ENCODE assay signal across 8 cellular contexts in genomic region chr19:58277748-58278147, GRCh38. TPM values are rescaled to one million over a fixed set of nuclear protein-coding genes. Genes with fewer than 3 reads are reported as not detected.
A peak's percentile ranks its signal among the peaks of the same experiment; 100 is the strongest.
DNase-seq lines count a peak whose midpoint lies in the region; ATAC-seq, FAIRE-seq and TF ChIP-seq lines count a peak whose summit lies in the region.

No MANE protein-coding gene starts in this region.

- POLR2A ChIA-PET in H1 (lab: Charles Lee; ENCODE audit: partially characterized antibody) = interaction anchor here (0.8 to 3.9 kb wide), 12 partner anchors 8 to 49 kb away, joined by 3 to 30 read pairs (median 6); partner anchors contain the start of gene ZNF544

- no peak overlapping the region for H2AFZ ChIP-seq in H1 (ENCODE audit: low read length)
- H2AFZ ChIP-seq in neural cell (ENCODE audit: low read depth, low read length) = no peak overlapping the region

- H3K23me2 ChIP-seq in H1 (ENCODE audit: low read depth, low read length) = peaks cover 6% of the 10 kb centered on the region

- peaks cover 0 to 26% (median 12%) of the 10 kb centered on the region in 7 donors for H3K9me3 Mint-ChIP-seq in CD4-positive, CD25-positive, alpha-beta regulatory T cell

- H3K23ac ChIP-seq in H1 (ENCODE audit: insufficient read length) = no peak overlapping the region

- peak overlapping the region; percentile 89 to 99 (median 96) for H3K4me3 Mint-ChIP-seq in CD4-positive, CD25-positive, alpha-beta regulatory T cell

- H3K27me3 ChIP-seq in CD4-positive, CD25-positive, alpha-beta regulatory T cell (ENCODE audit: control insufficient read depth, insufficient read depth, low read length) = no peaks in the 10 kb centered on the region
- H3K27me3 ChIP-seq in NT2/D1 (ENCODE audit: insufficient read depth, insufficient read length) (no peaks in the 10 kb centered on the region), H1 (replicated peaks in 1 of 4; ENCODE audit: control insufficient read depth in 3 of 4, extremely low read depth in 1 of 4, insufficient read depth in 3 of 4, low read length in 3 of 4) (no peaks in the 10 kb centered on the region), neural cell (ENCODE audit: insufficient read depth, low read depth, low read length) (no peaks in the 10 kb centered on the region), small intestine (ENCODE audit: control insufficient read depth in 2 of 2, insufficient read depth in 2 of 2, low read length in 2 of 2) (no peaks in the 10 kb centered on the region)

- no peak for ATAC-seq in CD4-positive, CD25-positive, alpha-beta regulatory T cell (ENCODE audit: low read depth in 2 of 2)
- no peak for ATAC-seq in HG03196 (IDR thresholded peaks at IDR 0.05; ENCODE audit: unreplicated experiment)

- H3K79me1 ChIP-seq in H1 (ENCODE audit: low read depth, low read length) = peaks cover 15% of the 10 kb centered on the region

- WGBS in H1 (ENCODE audit: extremely low coverage in 1 of 2, insufficient coverage in 1 of 2, insufficient read length in 1 of 2, insufficient replicate concordance in 2 of 2, low coverage in 1 of 2, low lambda C conversion rate in 2 of 2, missing lambda C conversion rate in 1 of 2), 2 experiments = 83% methylated on average over 13 of the region's 13 CpGs; no CpG with 5 or more reads in 1 of the 2 experiments
- WGBS in small intestine, 3 donors = 75 to 85% (median 83%) methylated on average over 13 of the region's 13 CpGs

- H3K9ac ChIP-seq in NT2/D1 (ENCODE audit: insufficient read length, low read depth) (peak overlapping the region; percentile 87), H1 (replicated peaks in 1 of 4; ENCODE audit: extremely low read depth in 1 of 4, low read depth in 3 of 4, low read length in 3 of 4) (peak overlapping the region in 3 of 4 experiments; percentile 64 to 95 (median 86); a peak in 5 of 7 replicates), neural cell (ENCODE audit: low read length) (peak overlapping the region; percentile 97)

- H4K20me1 ChIP-seq in H1 (replicated peaks in 1 of 2; ENCODE audit: control insufficient read depth in 1 of 2, insufficient read depth in 2 of 2, low read length in 2 of 2) (peaks cover 9 to 17% of the 10 kb centered on the region in 2 experiments), neural cell (ENCODE audit: insufficient read depth) (no peaks in the 10 kb centered on the region)

- no peak overlapping the region for H3K14ac ChIP-seq in H1 (ENCODE audit: insufficient read length)

- FAIRE-seq in H1 (lab: Jason Lieb, UNC) (no peak), small intestine (lab: Jason Lieb, UNC) (no peak)

- no peaks in the 10 kb centered on the region for H3F3A ChIP-seq in neural cell (ENCODE audit: insufficient read depth, low read length, poor library complexity, severe bottlenecking)

- H3K79me2 ChIP-seq in H1 (ENCODE audit: control insufficient read depth in 1 of 2, insufficient read depth in 2 of 2, low read length in 2 of 2) = peaks cover 23 to 44% of the 10 kb centered on the region in 2 experiments
- H3K79me2 ChIP-seq in neural cell (replicated peaks; ENCODE audit: insufficient read depth, low read length) = peaks cover 48% of the 10 kb centered on the region

- DNase-seq in CD4-positive, CD25-positive, alpha-beta regulatory T cell = no peak
- DNase-seq in NT2/D1 (ENCODE audit: low read depth, low spot score) (no peak), H1 (ENCODE audit: low read depth in 1 of 2, low spot score in 2 of 2) (no peak), ureter (ENCODE audit: low spot score) (no peak), small intestine (no peak), NCI-H2029 (lab: John Stamatoyannopoulos, UW) (no peak)

- no peak for TF ChIP-seq CTCF in H1 (IDR thresholded peaks at IDR 0.05; ENCODE audit: control extremely low read depth in 1 of 3, insufficient read depth in 1 of 3, low read depth in 1 of 3, low read length in 3 of 3)
- TF ChIP-seq CTCF in neural cell (IDR thresholded peaks at IDR 0.05; ENCODE audit: poor library complexity, severe bottlenecking) = no peak

- no peak for TF ChIP-seq EP300 in H1 (IDR thresholded peaks at IDR 0.05; ENCODE audit: borderline replicate concordance in 1 of 2, low read depth in 2 of 2, low read length in 2 of 2)
- no peak for TF ChIP-seq EP300 in neural cell (conservative IDR thresholded peaks at IDR 0.05; ENCODE audit: poor library complexity, severe bottlenecking)

- no peaks in the 10 kb centered on the region for H3K9me2 ChIP-seq in neural cell (ENCODE audit: insufficient read depth, low read length)

- H2AK5ac ChIP-seq in H1 (ENCODE audit: low read depth, low read length) = no peak overlapping the region

- H3K18ac ChIP-seq in H1 (ENCODE audit: extremely low read depth, low read length) = no peak overlapping the region

- H3K36me3 ChIP-seq in CD4-positive, CD25-positive, alpha-beta regulatory T cell (ENCODE audit: control insufficient read depth, insufficient read depth, low read length) = peaks cover 21% of the 10 kb centered on the region
- H3K36me3 ChIP-seq in NT2/D1 (ENCODE audit: insufficient read depth, insufficient read length, low read length) (peaks cover 36% of the 10 kb centered on the region), H1 (ENCODE audit: control insufficient read depth in 2 of 4, insufficient read depth in 4 of 4, low read length in 3 of 4) (peaks cover 0 to 13% (median 2%) of the 10 kb centered on the region in 4 experiments; a peak in 3 of 8 replicates), neural cell (ENCODE audit: insufficient read depth, low read length) (peaks cover 14% of the 10 kb centered on the region), small intestine (ENCODE audit: control insufficient read depth in 2 of 2, insufficient read depth in 2 of 2, low read length in 2 of 2) (peaks cover 0 to 1% of the 10 kb centered on the region in 2 donors)

- H4K8ac ChIP-seq in H1 (ENCODE audit: extremely low read depth, insufficient read depth, low read length) = no peak overlapping the region

- no peaks in the 10 kb centered on the region for H3K27me3 Mint-ChIP-seq in CD4-positive, CD25-positive, alpha-beta regulatory T cell

- H3K36me3 Mint-ChIP-seq in CD4-positive, CD25-positive, alpha-beta regulatory T cell = peaks cover 31% of the 10 kb centered on the region

- peak overlapping the region; percentile 90 for H3K4me3 ChIP-seq in CD4-positive, CD25-positive, alpha-beta regulatory T cell (ENCODE audit: low read depth, low read length)
- H3K4me3 ChIP-seq in NT2/D1 (ENCODE audit: insufficient read length, low read depth) = peak overlapping the region; percentile 89
- H3K4me3 ChIP-seq in H1 (ENCODE audit: extremely low read depth in 1 of 4, insufficient read depth in 2 of 4, low read depth in 3 of 4, low read length in 4 of 4) = peak overlapping the region; percentile 86 to 97 (median 94)
- peak overlapping the region; percentile 100 for H3K4me3 ChIP-seq in neural cell (ENCODE audit: low read length)
- no peak overlapping the region for H3K4me3 ChIP-seq in small intestine (ENCODE audit: low read depth in 1 of 2, low read length in 2 of 2)

- H3K27ac Mint-ChIP-seq in CD4-positive, CD25-positive, alpha-beta regulatory T cell = peak overlapping the region in 1 of 3 donors; percentile 95

- H4K5ac ChIP-seq in H1 (ENCODE audit: insufficient read length, low read depth, low read length) = no peak overlapping the region

- no peak for TF ChIP-seq RAD21 in H1 (IDR thresholded peaks at IDR 0.05 in 1 of 2, conservative IDR thresholded peaks at IDR 0.05 in 1 of 2; ENCODE audit: low read depth in 2 of 2, low read length in 2 of 2)
- TF ChIP-seq RAD21 in neural cell (conservative IDR thresholded peaks at IDR 0.05) = no peak

- peaks cover 20% of the 10 kb centered on the region for H3K4me1 ChIP-seq in CD4-positive, CD25-positive, alpha-beta regulatory T cell (ENCODE audit: control insufficient read depth, insufficient read depth, low read length, poor library complexity, severe bottlenecking)
- H3K4me1 ChIP-seq in NT2/D1 (ENCODE audit: insufficient read depth, insufficient read length) = no peaks in the 10 kb centered on the region
- peaks cover 4 to 11% (median 6%) of the 10 kb centered on the region in 4 experiments; a peak in 6 of 7 replicates for H3K4me1 ChIP-seq in H1 (replicated peaks in 1 of 4; ENCODE audit: control insufficient read depth in 3 of 4, insufficient read depth in 4 of 4, low read length in 3 of 4)
- H3K4me1 ChIP-seq in small intestine (ENCODE audit: control insufficient read depth in 2 of 2, insufficient read depth in 1 of 2, low read depth in 1 of 2, low read length in 1 of 2) = no peaks in the 10 kb centered on the region

- H2BK120ac ChIP-seq in H1 (replicated peaks; ENCODE audit: low read depth, low read length) = no peak overlapping the region

- H3K4me2 ChIP-seq in H1 (ENCODE audit: insufficient read depth in 1 of 2, low read depth in 2 of 2, low read length in 2 of 2) (peak overlapping the region; percentile 74 to 78), neural cell (ENCODE audit: low read length) (peak overlapping the region; percentile 74)

- peaks cover 24 to 31% of the 10 kb centered on the region in 2 experiments for H3K9me3 ChIP-seq in CD4-positive, CD25-positive, alpha-beta regulatory T cell (ENCODE audit: control insufficient read depth in 2 of 2, low read length in 2 of 2)
- H3K9me3 ChIP-seq in NT2/D1 (ENCODE audit: insufficient read depth, low read length) (0 out of 2 replicates have a peak, but pooled peaks cover 5% of the 10 kb centered on the region), H1 (ENCODE audit: insufficient read depth in 2 of 2, low read depth in 1 of 2, low read length in 1 of 2) (no peaks in the 10 kb centered on the region), neural cell (ENCODE audit: low read length) (peaks cover 13% of the 10 kb centered on the region), small intestine (ENCODE audit: control insufficient read depth, low read depth) (no peaks in the 10 kb centered on the region)

- H2BK5ac ChIP-seq in H1 (ENCODE audit: low read depth, low read length) = no peak overlapping the region

- no peak for TF ChIP-seq POLR2A in H1 (IDR thresholded peaks at IDR 0.05; ENCODE audit: control extremely low read depth in 1 of 2, low read depth in 2 of 2, low read length in 2 of 2)

- no peak overlapping the region for H3K56ac ChIP-seq in H1 (replicated peaks; ENCODE audit: insufficient read length, low read depth, low read length)

- no peak overlapping the region for H2BK12ac ChIP-seq in H1 (ENCODE audit: low read depth, low read length)

- no peak overlapping the region for H2BK20ac ChIP-seq in H1 (ENCODE audit: low read length)

- peaks cover 15 to 62% (median 29%) of the 10 kb centered on the region in 4 donors for H3K4me1 Mint-ChIP-seq in CD4-positive, CD25-positive, alpha-beta regulatory T cell

- peak overlapping the region; percentile 70 for H3K27ac ChIP-seq in CD4-positive, CD25-positive, alpha-beta regulatory T cell (ENCODE audit: insufficient read depth, low read length, poor library complexity, severe bottlenecking)
- H3K27ac ChIP-seq in H1 (ENCODE audit: low read depth, low read length) = no peak overlapping the region
- H3K27ac ChIP-seq in neural cell (ENCODE audit: low read length) = no peak overlapping the region
- H3K27ac ChIP-seq in small intestine (ENCODE audit: low read depth in 1 of 2, low read length in 1 of 2) = no peak overlapping the region

- no peak overlapping the region for H4K91ac ChIP-seq in H1 (replicated peaks; ENCODE audit: insufficient read length, low read length)

- CTCF ChIA-PET in H1 (lab: Charles Lee; ENCODE audit: partially characterized antibody) = interaction anchor here (0.6 to 1.0 kb wide), 2 partner anchors 10 to 1090 kb away, joined by 3 read pairs; no protein-coding TSS in a partner anchor

- no peak overlapping the region for H2BK15ac ChIP-seq in H1 (ENCODE audit: low read length)

- no peak overlapping the region for H3K4ac ChIP-seq in H1 (replicated peaks; ENCODE audit: insufficient read length, low read depth, low read length)

RNA-seq across cellular contexts. Expression of gene ZNF8, which starts 1.0 kb away (rescaled TPM):
- total RNA-seq in CD4-positive, CD25-positive, alpha-beta regulatory T cell = 6.7 TPM
- under 1 TPM; 0.33 to 0.87 (median 0.61) TPM for polyA plus RNA-seq in CD4-positive, CD25-positive, alpha-beta regulatory T cell
- total RNA-seq in H1 (2021; fragmentation: NEBNext Ultra II Directional; extraction: Animal tissue kit (Norgen Biotek cat#: 25700)) = 20.5 and 21.5 TPM in 2 replicates
- polyA plus RNA-seq in H1 (2011; rRNA removed) = 9.2 and 9.8 TPM in 2 replicates
- 7.0 TPM for polyA plus RNA-seq in H1 (2011; cell fraction: cytosol; rRNA removed)
- polyA plus RNA-seq in H1 (2011; cell fraction: nucleus; rRNA removed) = 15.2 TPM
- polyA plus RNA-seq in H1 (2012, experiment 1 of 2) = 5.5 to 7.9 TPM (median 6.5 TPM) in 4 replicates
- 4.9 TPM for polyA plus RNA-seq in H1 (2012, experiment 2 of 2)
- polyA plus RNA-seq in H1 (2013, experiment 1 of 2) = 9.6 TPM
- 8.2 TPM for polyA plus RNA-seq in H1 (2013, experiment 2 of 2)
- polyA minus RNA-seq in H1 (2011; rRNA and poly(A)+ RNA removed) = 30.0 and 32.5 TPM in 2 replicates
- polyA minus RNA-seq in H1 (2011; cell fraction: cytosol; rRNA and poly(A)+ RNA removed) = 17.0 TPM
- polyA minus RNA-seq in H1 (2011; cell fraction: nucleus; rRNA and poly(A)+ RNA removed) = 15.0 TPM
- polyA plus RNA-seq in neural cell = 5.5 and 6.4 TPM in 2 replicates
- polyA minus RNA-seq in neural cell = 26.8 and 29.9 TPM in 2 replicates
- 8.6 TPM for total RNA-seq in ureter
- polyA plus RNA-seq in small intestine = 1 to 10 TPM in 2 of 3 donors, under 1 TPM in 1; 0.54 to 1.8 (median 1.1) TPM

RNA-seq across cellular contexts. Expression of gene ERVK3-1, which starts 27.4 kb away (rescaled TPM):
- total RNA-seq in CD4-positive, CD25-positive, alpha-beta regulatory T cell = 117 TPM
- 10 to 100 TPM; 65.9 to 85.8 (median 77.4) TPM for polyA plus RNA-seq in CD4-positive, CD25-positive, alpha-beta regulatory T cell
- 30.6 and 31.5 TPM in 2 replicates for total RNA-seq in H1 (2021; fragmentation: NEBNext Ultra II Directional; extraction: Animal tissue kit (Norgen Biotek cat#: 25700))
- polyA plus RNA-seq in H1 (2011; rRNA removed) = 28.1 and 29.9 TPM in 2 replicates
- polyA plus RNA-seq in H1 (2011; cell fraction: cytosol; rRNA removed) = 42.2 TPM
- 45.9 TPM for polyA plus RNA-seq in H1 (2011; cell fraction: nucleus; rRNA removed)
- polyA plus RNA-seq in H1 (2012, experiment 1 of 2) = 46.2 to 52.5 TPM (median 50.5 TPM) in 4 replicates
- polyA plus RNA-seq in H1 (2012, experiment 2 of 2) = 38.4 TPM
- 41.3 TPM for polyA plus RNA-seq in H1 (2013, experiment 1 of 2)
- 39.8 TPM for polyA plus RNA-seq in H1 (2013, experiment 2 of 2)
- 19.2 and 20.1 TPM in 2 replicates for polyA minus RNA-seq in H1 (2011; rRNA and poly(A)+ RNA removed)
- polyA minus RNA-seq in H1 (2011; cell fraction: cytosol; rRNA and poly(A)+ RNA removed) = 14.2 TPM
- polyA minus RNA-seq in H1 (2011; cell fraction: nucleus; rRNA and poly(A)+ RNA removed) = 31.3 TPM
- polyA plus RNA-seq in neural cell = 137 and 141 TPM in 2 replicates
- 101 and 103 TPM in 2 replicates for polyA minus RNA-seq in neural cell
- total RNA-seq in ureter = 38.8 TPM
- polyA plus RNA-seq in small intestine = 10 to 100 TPM; 34.8 to 53.9 (median 53.8) TPM

RNA-seq across cellular contexts. Expression of gene ZNF544, which starts 49.0 kb away (rescaled TPM):
- 11.6 TPM for total RNA-seq in CD4-positive, CD25-positive, alpha-beta regulatory T cell
- polyA plus RNA-seq in CD4-positive, CD25-positive, alpha-beta regulatory T cell = 10 to 100 TPM; 16.2 to 20.8 (median 19.2) TPM
- 54.5 and 60.8 TPM in 2 replicates for total RNA-seq in H1 (2021; fragmentation: NEBNext Ultra II Directional; extraction: Animal tissue kit (Norgen Biotek cat#: 25700))
- polyA plus RNA-seq in H1 (2011; rRNA removed) (47.9 and 48.8 TPM in 2 replicates), neural cell (22.7 and 50.1 TPM in 2 replicates), small intestine (10 to 100 TPM; 11.9 to 22.5 (median 13.0) TPM)
- 61.3 TPM for polyA plus RNA-seq in H1 (2011; cell fraction: cytosol; rRNA removed)
- 68.7 TPM for polyA plus RNA-seq in H1 (2011; cell fraction: nucleus; rRNA removed)
- 50.6 to 67.0 TPM (median 60.0 TPM) in 4 replicates for polyA plus RNA-seq in H1 (2012, experiment 1 of 2)
- 14.2 TPM for polyA plus RNA-seq in H1 (2012, experiment 2 of 2)
- 35.8 TPM for polyA plus RNA-seq in H1 (2013, experiment 1 of 2)
- 33.3 TPM for polyA plus RNA-seq in H1 (2013, experiment 2 of 2)
- polyA minus RNA-seq in H1 (2011; rRNA and poly(A)+ RNA removed) = 106 and 107 TPM in 2 replicates
- 45.9 TPM for polyA minus RNA-seq in H1 (2011; cell fraction: cytosol; rRNA and poly(A)+ RNA removed)
- polyA minus RNA-seq in H1 (2011; cell fraction: nucleus; rRNA and poly(A)+ RNA removed) = 135 TPM
- 32.6 and 35.1 TPM in 2 replicates for polyA minus RNA-seq in neural cell
- total RNA-seq in ureter = 46.4 TPM

RNA-seq across cellular contexts. Expression of gene ZSCAN22, which starts 49.0 kb away (rescaled TPM):
- total RNA-seq in CD4-positive, CD25-positive, alpha-beta regulatory T cell = 2.1 TPM
- 1 to 10 TPM in 2 of 4 donors, under 1 TPM in 2; 0.31 to 2.6 (median 1.3) TPM for polyA plus RNA-seq in CD4-positive, CD25-positive, alpha-beta regulatory T cell
- 3.1 and 3.2 TPM in 2 replicates for total RNA-seq in H1 (2021; fragmentation: NEBNext Ultra II Directional; extraction: Animal tissue kit (Norgen Biotek cat#: 25700))
- polyA plus RNA-seq in H1 (2011; rRNA removed) (2.6 and 3.3 TPM in 2 replicates), neural cell (1.6 and 2.2 TPM in 2 replicates), small intestine (1 to 10 TPM in 1 of 3 donors, under 1 TPM in 2; 0.67 to 1.1 (median 0.97) TPM)
- polyA plus RNA-seq in H1 (2011; cell fraction: cytosol; rRNA removed) = 1.9 TPM
- 1.9 TPM for polyA plus RNA-seq in H1 (2011; cell fraction: nucleus; rRNA removed)
- 1.4 to 2.1 TPM (median 1.9 TPM) in 4 replicates for polyA plus RNA-seq in H1 (2012, experiment 1 of 2)
- polyA plus RNA-seq in H1 (2012, experiment 2 of 2) = 1.0 TPM
- polyA plus RNA-seq in H1 (2013, experiment 1 of 2) = 1.4 TPM
- 1.5 TPM for polyA plus RNA-seq in H1 (2013, experiment 2 of 2)
- polyA minus RNA-seq in H1 (2011; rRNA and poly(A)+ RNA removed) = 6.3 and 8.1 TPM in 2 replicates
- 2.1 TPM for polyA minus RNA-seq in H1 (2011; cell fraction: cytosol; rRNA and poly(A)+ RNA removed)
- 3.5 TPM for polyA minus RNA-seq in H1 (2011; cell fraction: nucleus; rRNA and poly(A)+ RNA removed)
- 5.8 and 6.0 TPM in 2 replicates for polyA minus RNA-seq in neural cell
- total RNA-seq in ureter = 3.5 TPM

Comparison
In these comparisons a context has a peak if more than half of its experiments do, and no peak if none do; other contexts are left out.
1. H3K4me3 ChIP-seq: peak in CD4-positive, CD25-positive, alpha-beta regulatory T cell (single experiment), NT2/D1 (single experiment), H1 (4 of 4) and neural cell (single experiment); none in small intestine (0 of 2).
2. Peak in every context shown above with its lines, with median percentiles within 50 percentile points of each other: H3K9ac ChIP-seq.